1 cellular context compared by ENCODE assay signal in the genomic region with DNA sequence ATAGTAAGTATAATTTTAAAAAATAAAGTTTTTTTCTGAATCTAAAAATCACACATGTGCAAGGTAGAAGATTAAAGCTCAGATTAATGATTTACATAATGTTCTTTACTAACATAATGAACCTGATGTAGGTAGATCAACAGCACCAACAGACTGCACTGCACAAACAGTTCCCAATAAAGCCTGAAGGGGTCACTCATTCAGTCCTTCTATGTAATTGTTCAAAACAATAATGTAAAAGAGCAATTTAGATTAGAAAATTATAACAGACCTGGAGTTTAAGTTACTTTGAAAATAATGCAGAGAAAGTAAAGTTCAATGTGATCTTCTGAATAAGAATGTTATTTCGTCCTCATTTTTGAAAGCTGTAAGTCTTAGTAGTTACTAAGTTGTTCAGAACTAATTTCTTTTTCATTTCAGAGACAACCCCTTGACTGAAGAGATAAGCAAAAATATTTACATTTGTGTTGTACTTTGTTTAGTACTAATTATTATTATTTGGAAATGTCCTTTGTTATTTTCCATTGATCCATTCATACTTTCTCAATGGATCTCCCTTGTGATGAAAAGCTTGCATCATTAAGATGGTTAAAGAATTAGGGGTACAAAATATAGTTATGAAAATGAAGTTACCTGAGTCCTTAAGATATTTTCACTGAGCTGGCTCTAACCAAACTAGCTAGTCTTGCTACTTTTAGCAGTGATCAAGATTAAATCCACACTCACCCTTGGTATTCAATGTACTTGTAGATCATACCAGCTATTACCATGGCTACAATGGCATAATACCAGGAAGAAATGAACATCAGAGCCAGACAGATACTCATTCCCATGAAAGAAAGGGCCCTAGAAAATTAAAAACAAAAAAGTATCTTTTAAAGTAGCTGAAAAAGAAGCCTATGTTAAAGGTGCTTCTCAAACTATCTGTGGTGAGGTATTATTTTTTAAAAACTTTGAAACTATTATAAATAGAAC.
TF ChIP-seq lines count a peak whose summit lies in the region.

No MANE protein-coding gene starts in this region.

TF ChIP-seq in GM23338, 12 proteins besides CTCF, POLR2A, EP300 and RAD21 (continued from another document):
- TF ChIP-seq, protein P1, sequence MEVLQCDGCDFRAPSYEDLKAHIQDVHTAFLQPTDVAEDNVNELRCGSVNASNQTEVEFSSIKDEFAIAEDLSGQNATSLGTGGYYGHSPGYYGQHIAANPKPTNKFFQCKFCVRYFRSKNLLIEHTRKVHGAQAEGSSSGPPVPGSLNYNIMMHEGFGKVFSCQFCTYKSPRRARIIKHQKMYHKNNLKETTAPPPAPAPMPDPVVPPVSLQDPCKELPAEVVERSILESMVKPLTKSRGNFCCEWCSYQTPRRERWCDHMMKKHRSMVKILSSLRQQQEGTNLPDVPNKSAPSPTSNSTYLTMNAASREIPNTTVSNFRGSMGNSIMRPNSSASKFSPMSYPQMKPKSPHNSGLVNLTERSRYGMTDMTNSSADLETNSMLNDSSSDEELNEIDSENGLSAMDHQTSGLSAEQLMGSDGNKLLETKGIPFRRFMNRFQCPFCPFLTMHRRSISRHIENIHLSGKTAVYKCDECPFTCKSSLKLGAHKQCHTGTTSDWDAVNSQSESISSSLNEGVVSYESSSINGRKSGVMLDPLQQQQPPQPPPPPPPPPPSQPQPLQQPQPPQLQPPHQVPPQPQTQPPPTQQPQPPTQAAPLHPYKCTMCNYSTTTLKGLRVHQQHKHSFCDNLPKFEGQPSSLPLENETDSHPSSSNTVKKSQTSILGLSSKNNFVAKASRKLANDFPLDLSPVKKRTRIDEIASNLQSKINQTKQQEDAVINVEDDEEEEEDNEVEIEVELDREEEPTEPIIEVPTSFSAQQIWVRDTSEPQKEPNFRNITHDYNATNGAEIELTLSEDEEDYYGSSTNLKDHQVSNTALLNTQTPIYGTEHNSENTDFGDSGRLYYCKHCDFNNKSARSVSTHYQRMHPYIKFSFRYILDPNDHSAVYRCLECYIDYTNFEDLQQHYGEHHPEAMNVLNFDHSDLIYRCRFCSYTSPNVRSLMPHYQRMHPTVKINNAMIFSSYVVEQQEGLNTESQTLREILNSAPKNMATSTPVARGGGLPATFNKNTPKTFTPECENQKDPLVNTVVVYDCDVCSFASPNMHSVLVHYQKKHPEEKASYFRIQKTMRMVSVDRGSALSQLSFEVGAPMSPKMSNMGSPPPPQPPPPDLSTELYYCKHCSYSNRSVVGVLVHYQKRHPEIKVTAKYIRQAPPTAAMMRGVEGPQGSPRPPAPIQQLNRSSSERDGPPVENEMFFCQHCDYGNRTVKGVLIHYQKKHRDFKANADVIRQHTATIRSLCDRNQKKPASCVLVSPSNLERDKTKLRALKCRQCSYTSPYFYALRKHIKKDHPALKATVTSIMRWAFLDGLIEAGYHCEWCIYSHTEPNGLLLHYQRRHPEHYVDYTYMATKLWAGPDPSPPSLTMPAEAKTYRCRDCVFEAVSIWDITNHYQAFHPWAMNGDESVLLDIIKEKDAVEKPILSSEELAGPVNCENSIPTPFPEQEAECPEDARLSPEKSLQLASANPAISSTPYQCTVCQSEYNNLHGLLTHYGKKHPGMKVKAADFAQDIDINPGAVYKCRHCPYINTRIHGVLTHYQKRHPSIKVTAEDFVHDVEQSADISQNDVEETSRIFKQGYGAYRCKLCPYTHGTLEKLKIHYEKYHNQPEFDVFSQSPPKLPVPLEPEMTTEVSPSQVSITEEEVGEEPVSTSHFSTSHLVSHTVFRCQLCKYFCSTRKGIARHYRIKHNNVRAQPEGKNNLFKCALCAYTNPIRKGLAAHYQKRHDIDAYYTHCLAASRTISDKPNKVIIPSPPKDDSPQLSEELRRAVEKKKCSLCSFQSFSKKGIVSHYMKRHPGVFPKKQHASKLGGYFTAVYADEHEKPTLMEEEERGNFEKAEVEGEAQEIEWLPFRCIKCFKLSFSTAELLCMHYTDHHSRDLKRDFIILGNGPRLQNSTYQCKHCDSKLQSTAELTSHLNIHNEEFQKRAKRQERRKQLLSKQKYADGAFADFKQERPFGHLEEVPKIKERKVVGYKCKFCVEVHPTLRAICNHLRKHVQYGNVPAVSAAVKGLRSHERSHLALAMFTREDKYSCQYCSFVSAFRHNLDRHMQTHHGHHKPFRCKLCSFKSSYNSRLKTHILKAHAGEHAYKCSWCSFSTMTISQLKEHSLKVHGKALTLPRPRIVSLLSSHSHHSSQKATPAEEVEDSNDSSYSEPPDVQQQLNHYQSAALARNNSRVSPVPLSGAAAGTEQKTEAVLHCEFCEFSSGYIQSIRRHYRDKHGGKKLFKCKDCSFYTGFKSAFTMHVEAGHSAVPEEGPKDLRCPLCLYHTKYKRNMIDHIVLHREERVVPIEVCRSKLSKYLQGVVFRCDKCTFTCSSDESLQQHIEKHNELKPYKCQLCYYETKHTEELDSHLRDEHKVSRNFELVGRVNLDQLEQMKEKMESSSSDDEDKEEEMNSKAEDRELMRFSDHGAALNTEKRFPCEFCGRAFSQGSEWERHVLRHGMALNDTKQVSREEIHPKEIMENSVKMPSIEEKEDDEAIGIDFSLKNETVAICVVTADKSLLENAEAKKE (CRISPR knock-in tag; IDR thresholded peaks at IDR 0.05), result no peak
- TF ChIP-seq, protein P2, sequence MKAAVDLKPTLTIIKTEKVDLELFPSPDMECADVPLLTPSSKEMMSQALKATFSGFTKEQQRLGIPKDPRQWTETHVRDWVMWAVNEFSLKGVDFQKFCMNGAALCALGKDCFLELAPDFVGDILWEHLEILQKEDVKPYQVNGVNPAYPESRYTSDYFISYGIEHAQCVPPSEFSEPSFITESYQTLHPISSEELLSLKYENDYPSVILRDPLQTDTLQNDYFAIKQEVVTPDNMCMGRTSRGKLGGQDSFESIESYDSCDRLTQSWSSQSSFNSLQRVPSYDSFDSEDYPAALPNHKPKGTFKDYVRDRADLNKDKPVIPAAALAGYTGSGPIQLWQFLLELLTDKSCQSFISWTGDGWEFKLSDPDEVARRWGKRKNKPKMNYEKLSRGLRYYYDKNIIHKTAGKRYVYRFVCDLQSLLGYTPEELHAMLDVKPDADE (IDR thresholded peaks at IDR 0.05), result no peak
- TF ChIP-seq EZH2 (IDR thresholded peaks at IDR 0.05; ENCODE audit: low read depth, unreplicated experiment) (no peak), NANOG (IDR thresholded peaks at IDR 0.05; ENCODE audit: borderline replicate concordance) (no peak), JUNB (IDR thresholded peaks at IDR 0.05; ENCODE audit: unreplicated experiment) (no peak)
- TF ChIP-seq, protein P3, sequence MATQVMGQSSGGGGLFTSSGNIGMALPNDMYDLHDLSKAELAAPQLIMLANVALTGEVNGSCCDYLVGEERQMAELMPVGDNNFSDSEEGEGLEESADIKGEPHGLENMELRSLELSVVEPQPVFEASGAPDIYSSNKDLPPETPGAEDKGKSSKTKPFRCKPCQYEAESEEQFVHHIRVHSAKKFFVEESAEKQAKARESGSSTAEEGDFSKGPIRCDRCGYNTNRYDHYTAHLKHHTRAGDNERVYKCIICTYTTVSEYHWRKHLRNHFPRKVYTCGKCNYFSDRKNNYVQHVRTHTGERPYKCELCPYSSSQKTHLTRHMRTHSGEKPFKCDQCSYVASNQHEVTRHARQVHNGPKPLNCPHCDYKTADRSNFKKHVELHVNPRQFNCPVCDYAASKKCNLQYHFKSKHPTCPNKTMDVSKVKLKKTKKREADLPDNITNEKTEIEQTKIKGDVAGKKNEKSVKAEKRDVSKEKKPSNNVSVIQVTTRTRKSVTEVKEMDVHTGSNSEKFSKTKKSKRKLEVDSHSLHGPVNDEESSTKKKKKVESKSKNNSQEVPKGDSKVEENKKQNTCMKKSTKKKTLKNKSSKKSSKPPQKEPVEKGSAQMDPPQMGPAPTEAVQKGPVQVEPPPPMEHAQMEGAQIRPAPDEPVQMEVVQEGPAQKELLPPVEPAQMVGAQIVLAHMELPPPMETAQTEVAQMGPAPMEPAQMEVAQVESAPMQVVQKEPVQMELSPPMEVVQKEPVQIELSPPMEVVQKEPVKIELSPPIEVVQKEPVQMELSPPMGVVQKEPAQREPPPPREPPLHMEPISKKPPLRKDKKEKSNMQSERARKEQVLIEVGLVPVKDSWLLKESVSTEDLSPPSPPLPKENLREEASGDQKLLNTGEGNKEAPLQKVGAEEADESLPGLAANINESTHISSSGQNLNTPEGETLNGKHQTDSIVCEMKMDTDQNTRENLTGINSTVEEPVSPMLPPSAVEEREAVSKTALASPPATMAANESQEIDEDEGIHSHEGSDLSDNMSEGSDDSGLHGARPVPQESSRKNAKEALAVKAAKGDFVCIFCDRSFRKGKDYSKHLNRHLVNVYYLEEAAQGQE (IDR thresholded peaks at IDR 0.05; ENCODE audit: unreplicated experiment), result no peak
TF ChIP-seq in GM23338: peak in this region for 0.
